21 cellular contexts compared by ENCODE assay signal in genomic region chr15:64599226-64599625, GRCh38.
DNase-seq lines count a peak whose midpoint lies in the region; ATAC-seq and TF ChIP-seq lines count a peak whose summit lies in the region.
"Had no signal": no experiment of that assay in that cellular context is flagged by ENCODE, and none has a peak within 500 bp of the region (broad histone marks: within the 10 kb centered on the region; RNA-seq: fewer than 3 reads in every experiment).

No MANE protein-coding gene starts in this region.

- H2BK20ac ChIP-seq in IMR-90 (ENCODE audit: low read depth, low read length), result no peak overlapping the region

- no peak overlapping the region for H4K8ac ChIP-seq in IMR-90 (ENCODE audit: low read depth in 2 of 2, low read length in 2 of 2)

- H3K36me3 Mint-ChIP-seq in natural killer cell, result no peaks in the 10 kb centered on the region
- no peaks in the 10 kb centered on the region for H3K36me3 Mint-ChIP-seq in natural killer cell treated with Interleukin-12 subunit alpha and Interleukin-12 subunit beta and Interleukin-15 and Interleukin-18, amount 100 ng/mL, for 72 hours

- H3K4ac ChIP-seq in IMR-90 (ENCODE audit: low read depth, low read length), result no peak overlapping the region

- H3K27me3 Mint-ChIP-seq in natural killer cell (ENCODE audit: low read depth in 2 of 2), result no peaks in the 10 kb centered on the region
- no peaks in the 10 kb centered on the region for H3K27me3 Mint-ChIP-seq in natural killer cell treated with Interleukin-12 subunit alpha and Interleukin-12 subunit beta and Interleukin-15 and Interleukin-18, amount 100 ng/mL, for 72 hours

- no TSS peak for BruUV-seq in IMR-90 (replicated peaks; lab: Mats Ljungman, UMichigan)

- peaks cover 35% of the 10 kb centered on the region for H4K20me1 ChIP-seq in IMR-90 (ENCODE audit: insufficient read depth, low read length)

- no peak overlapping the region for H4K5ac ChIP-seq in IMR-90 (ENCODE audit: low read depth, low read length)

- no peak overlapping the region for H2AK5ac ChIP-seq in IMR-90 (ENCODE audit: low read depth, low read length)

- no peaks in the 10 kb centered on the region for H3K9me3 ChIP-seq in IMR-90 (ENCODE audit: control insufficient read depth, insufficient read depth, low read length)
- no peaks in the 10 kb centered on the region for H3K9me3 ChIP-seq in effector memory CD4-positive, alpha-beta T cell (ENCODE audit: control insufficient read depth, low read length)
- H3K9me3 ChIP-seq in thyroid gland, result no peaks in the 10 kb centered on the region
- H3K9me3 ChIP-seq: esophagus muscularis mucosa, gastrocnemius medialis, mucosa of descending colon, neutrophil had no signal

- no peak overlapping the region for H4K91ac ChIP-seq in IMR-90 (ENCODE audit: insufficient read depth, low read depth, low read length)

- H3K4me2 ChIP-seq in IMR-90 (ENCODE audit: low read depth, low read length), result no peak overlapping the region

- no peak overlapping the region for H3K56ac ChIP-seq in IMR-90 (ENCODE audit: extremely low read depth, insufficient read depth, low read length)

- peaks cover 11% of the 10 kb centered on the region for H3K4me1 ChIP-seq in IMR-90 (ENCODE audit: control insufficient read depth, insufficient read depth, low read length)
- peaks cover 27% of the 10 kb centered on the region for H3K4me1 ChIP-seq in effector memory CD4-positive, alpha-beta T cell (ENCODE audit: control insufficient read depth, insufficient read depth, low read length, poor library complexity, severe bottlenecking)
- peaks cover 57 to 67% of the 10 kb centered on the region in 2 donors for H3K4me1 ChIP-seq in thyroid gland

- H3K9me1 ChIP-seq in IMR-90 (ENCODE audit: insufficient read depth, low read length), result peaks cover 9% of the 10 kb centered on the region; the same call in 1 of the 2 replicates

- CTCF ChIA-PET in IMR-90 (lab: Yijun Ruan, JAX), result no interaction called here

- peak overlapping the region; percentile 22 to 96 for H3K27ac Mint-ChIP-seq in natural killer cell
- H3K27ac Mint-ChIP-seq in natural killer cell treated with Interleukin-12 subunit alpha and Interleukin-12 subunit beta and Interleukin-15 and Interleukin-18, amount 100 ng/mL, for 72 hours, result peak overlapping the region in 1 of 2 donors; percentile 9

- in situ Hi-C loops in IMR-90 (cut with MboI; ENCODE audit: low sequenced_read_pairs), result no loop called here

- DNase-seq in natural killer cell (no peak), IMR-90 (no peak), thyroid gland (no peak), NCI-H2029 treated with DMSO at 0.1 percent for 48 hours (lab: John Stamatoyannopoulos, UW) (no peak)
- no peak for DNase-seq in natural killer cell treated with Interleukin-12 subunit alpha and Interleukin-12 subunit beta and Interleukin-15 and Interleukin-18, amount 100 ng/mL, for 72 hours (ENCODE audit: low spot score)
- no peak for DNase-seq in effector memory CD4-positive, alpha-beta T cell
- no peak for DNase-seq in NK-92 treated with Interleukin-12 subunit alpha and Interleukin-12 subunit beta, amount 100 ng/mL, for 24 hours (lab: John Stamatoyannopoulos, UW)
- DNase-seq: activated CD4-positive, alpha-beta T cell treated with anti-CD3 and anti-CD28 coated beads, Interleukin-2, amount 50 U/mL, for 4 hours; activated naive CD4-positive, alpha-beta T cell treated with anti-CD3 and anti-CD28 coated beads, Interleukin-2, amount 50 U/mL, for 16 hours; DND-41; effector CD8-positive, alpha-beta T cell; gastrocnemius medialis; hypothalamus; mucosa of descending colon; NCI-H1048; NCI-H187; SIG-M5 had no signal

- peak overlapping the region; percentile 35 for H3K4me3 Mint-ChIP-seq in natural killer cell
- H3K4me3 Mint-ChIP-seq in natural killer cell treated with Interleukin-12 subunit alpha and Interleukin-12 subunit beta and Interleukin-15 and Interleukin-18, amount 100 ng/mL, for 72 hours, result no peak overlapping the region

- H2BK120ac ChIP-seq in IMR-90 (ENCODE audit: low read depth, low read length), result no peak overlapping the region

- H3K23ac ChIP-seq in IMR-90 (ENCODE audit: low read depth, low read length), result no peak overlapping the region

- H3K36me3 ChIP-seq in IMR-90 (ENCODE audit: control insufficient read depth, insufficient read depth, low read length) (no peaks in the 10 kb centered on the region), thyroid gland (no peaks in the 10 kb centered on the region)
- H3K36me3 ChIP-seq in effector memory CD4-positive, alpha-beta T cell (ENCODE audit: control insufficient read depth, insufficient read depth, low read length), result no peaks in the 10 kb centered on the region
- H3K36me3 ChIP-seq: esophagus muscularis mucosa, gastrocnemius medialis, neutrophil had no signal

- H2BK5ac ChIP-seq in IMR-90 (ENCODE audit: low read depth, low read length, poor library complexity, severe bottlenecking), result no peak overlapping the region

- no peak for TF ChIP-seq RAD21 in IMR-90 (IDR thresholded peaks at IDR 0.05; ENCODE audit: low read length)

- H3K4me3 ChIP-seq in IMR-90 (ENCODE audit: insufficient read depth, low read depth, low read length), result no peak overlapping the region
- H3K4me3 ChIP-seq in effector memory CD4-positive, alpha-beta T cell (ENCODE audit: insufficient read depth, low read depth, low read length, poor library complexity, severe bottlenecking), result no peak overlapping the region
- no peak overlapping the region for H3K4me3 ChIP-seq in thyroid gland (replicated peaks in 1 of 3)
- H3K4me3 ChIP-seq: esophagus muscularis mucosa, gastrocnemius medialis, mucosa of descending colon had no signal

- no peak overlapping the region for H3K9ac ChIP-seq in IMR-90 (ENCODE audit: low read depth, low read length)

- H3K27ac ChIP-seq in IMR-90 (ENCODE audit: insufficient read depth, low read length) (no peak overlapping the region), thyroid gland (peak overlapping the region in 2 of 3 donors; percentile 26 to 48)
- peak overlapping the region; percentile 26 for H3K27ac ChIP-seq in effector memory CD4-positive, alpha-beta T cell (ENCODE audit: insufficient read depth, low read length, poor library complexity, severe bottlenecking)
- H3K27ac ChIP-seq: esophagus muscularis mucosa, gastrocnemius medialis, neutrophil, VCaP had no signal

- peaks cover 34 to 37% of the 10 kb centered on the region in 2 donors for H3K4me1 Mint-ChIP-seq in natural killer cell
- H3K4me1 Mint-ChIP-seq in natural killer cell treated with Interleukin-12 subunit alpha and Interleukin-12 subunit beta and Interleukin-15 and Interleukin-18, amount 100 ng/mL, for 72 hours (ENCODE audit: low read depth in 2 of 2), result peaks cover 46% of the 10 kb centered on the region in 2 donors

- H3K14ac ChIP-seq in IMR-90 (replicated peaks; ENCODE audit: low read depth, low read length), result peak overlapping the region; percentile 37; the same call in 1 of the 2 replicates

- peaks cover 37 to 74% of the 10 kb centered on the region in 2 experiments for H3K79me1 ChIP-seq in IMR-90 (ENCODE audit: low read depth in 1 of 2, low read length in 2 of 2)

- H2AFZ ChIP-seq in IMR-90 (replicated peaks; ENCODE audit: low read length, poor library complexity), result no peak overlapping the region

- H3K27me3 ChIP-seq in IMR-90 (ENCODE audit: control insufficient read depth, insufficient read depth, low read length), result no peaks in the 10 kb centered on the region
- H3K27me3 ChIP-seq in effector memory CD4-positive, alpha-beta T cell (replicated peaks; ENCODE audit: control insufficient read depth, insufficient read depth, low read length, poor library complexity, severe bottlenecking), result no peaks in the 10 kb centered on the region
- H3K27me3 ChIP-seq in thyroid gland, result no peaks in the 10 kb centered on the region
- H3K27me3 ChIP-seq: esophagus muscularis mucosa, gastrocnemius medialis, neutrophil had no signal

- no peak overlapping the region for H3K18ac ChIP-seq in IMR-90 (ENCODE audit: low read depth, low read length)

- TF ChIP-seq POLR2A in IMR-90 (IDR thresholded peaks at IDR 0.05; ENCODE audit: low read depth, low read length), result no peak
- no peak for TF ChIP-seq POLR2A in thyroid gland (IDR thresholded peaks at IDR 0.05)

- no peak overlapping the region for H2AK9ac ChIP-seq in IMR-90 (replicated peaks; ENCODE audit: low read depth, low read length, poor library complexity)

- ATAC-seq in natural killer cell, result no peak
- ATAC-seq in natural killer cell treated with Interleukin-12 subunit alpha and Interleukin-12 subunit beta and Interleukin-15 and Interleukin-18, amount 100 ng/mL, for 72 hours, result no peak
- no peak for ATAC-seq in IMR-90 (ENCODE audit: low read depth)
- ATAC-seq in HG03280 (IDR thresholded peaks at IDR 0.05; ENCODE audit: unreplicated experiment), result no peak
- ATAC-seq: gastrocnemius medialis, mucosa of descending colon had no signal

- TF ChIP-seq CTCF in natural killer cell (IDR thresholded peaks at IDR 0.05) (no peak), IMR-90 (conservative IDR thresholded peaks at IDR 0.05; ENCODE audit: low read depth, low read length) (no peak), thyroid gland (IDR thresholded peaks at IDR 0.05) (no peak)

- POLR2A ChIA-PET in IMR-90 (lab: Charles Lee; ENCODE audit: unreplicated experiment), result no interaction called here

- intact Hi-C loops in natural killer cell (cut with micrococcal nuclease) (loop anchor here (5.0 kb wide), 1 partner anchor 33 kb away; no protein-coding TSS in a partner anchor), IMR-90 (cut with micrococcal nuclease) (no loop called here), thyroid gland (cut with DNase I) (no loop called here)

- no peak overlapping the region for H2BK15ac ChIP-seq in IMR-90 (ENCODE audit: low read depth, low read length)

- H3K9me3 Mint-ChIP-seq in natural killer cell, result no peaks in the 10 kb centered on the region
- H3K9me3 Mint-ChIP-seq in natural killer cell treated with Interleukin-12 subunit alpha and Interleukin-12 subunit beta and Interleukin-15 and Interleukin-18, amount 100 ng/mL, for 72 hours, result no peaks in the 10 kb centered on the region

- dilution Hi-C loops in IMR-90 (cut with HindIII; ENCODE audit: low sequenced_read_pairs, unreplicated experiment), result no loop called here

TF ChIP-seq in IMR-90, 13 proteins besides CTCF, POLR2A, EP300 and RAD21 (continues in another document):
- TF ChIP-seq MXI1 (IDR thresholded peaks at IDR 0.05; ENCODE audit: borderline replicate concordance, low read depth, low read length) (no peak), USF2 (IDR thresholded peaks at IDR 0.05; ENCODE audit: low read depth, low read length) (no peak), BHLHE40 (IDR thresholded peaks at IDR 0.05; ENCODE audit: low read depth, low read length) (no peak), RCOR1 (IDR thresholded peaks at IDR 0.05; ENCODE audit: insufficient replicate concordance, low read length) (no peak)
